ENCODE assay signal across 10 cellular contexts in the genomic region with DNA sequence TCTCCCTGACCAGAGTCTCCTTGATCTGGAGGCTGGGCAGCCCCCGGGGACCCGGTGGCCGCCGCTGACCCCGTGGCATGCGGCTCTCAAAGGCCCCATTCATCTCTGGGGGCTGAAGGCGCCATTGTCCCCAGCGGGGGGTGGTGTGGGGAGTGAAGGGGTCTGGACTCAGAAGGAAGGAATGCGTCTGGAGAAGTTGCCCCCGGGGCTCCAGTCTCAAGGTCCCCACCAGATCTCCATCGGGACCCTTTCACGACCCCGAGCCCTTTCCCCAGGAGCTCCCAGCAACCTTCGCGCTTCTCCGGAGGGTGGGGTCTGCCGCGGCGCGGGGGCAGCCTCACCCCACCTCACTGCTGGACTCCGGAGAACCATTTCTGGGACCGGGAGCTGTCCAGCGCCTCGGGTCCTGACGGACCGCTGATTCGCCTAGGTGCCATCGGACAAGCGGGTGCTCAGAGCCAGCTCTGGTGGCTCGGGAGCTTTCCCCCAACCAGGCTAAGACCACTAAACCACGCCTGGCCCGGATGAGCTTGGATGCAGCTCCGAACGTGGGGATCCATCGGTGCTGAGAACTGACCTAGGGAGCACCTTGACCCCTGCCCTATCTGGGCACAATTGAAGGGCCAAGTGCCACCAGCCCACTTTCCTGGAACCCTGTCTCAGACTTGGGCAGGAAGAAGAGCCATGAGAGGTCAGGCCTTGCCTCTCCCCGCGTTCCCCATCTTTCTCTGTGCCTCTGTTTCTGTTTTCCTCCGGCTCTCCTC. TPM values are rescaled to one million over a fixed set of nuclear protein-coding genes. Genes with fewer than 3 reads are reported as not detected.
A peak's percentile ranks its signal among the peaks of the same experiment; 100 is the strongest.
DNase-seq lines count a peak whose midpoint lies in the region; ATAC-seq, FAIRE-seq and TF ChIP-seq lines count a peak whose summit lies in the region.
"Had no signal": no experiment of that assay in that cellular context is flagged by ENCODE, and none has a peak within 500 bp of the region (broad histone marks: within the 10 kb centered on the region; RNA-seq: fewer than 3 reads in every experiment).

No MANE protein-coding gene starts in this region.

- POLR2A ChIA-PET in endothelial cell of umbilical vein (lab: Charles Lee) = no interaction called here

- H3K4me1 Mint-ChIP-seq in mesothelial cell of epicardium = peaks cover 27% of the 10 kb centered on the region

- H3K4me3 ChIP-seq in endothelial cell of umbilical vein (replicated peaks in 1 of 3; ENCODE audit: insufficient read depth in 1 of 3, low read depth in 1 of 3, low read length in 3 of 3) = no peak overlapping the region
- H3K4me3 ChIP-seq: ascending aorta, tibial artery had no signal

- H3K36me3 ChIP-seq in endothelial cell of umbilical vein (ENCODE audit: control insufficient read depth in 2 of 2, extremely low read depth in 1 of 2, insufficient read depth in 2 of 2, low read length in 2 of 2) = no peaks in the 10 kb centered on the region
- H3K36me3 ChIP-seq: ascending aorta, tibial artery had no signal

- H3K4me2 ChIP-seq in endothelial cell of umbilical vein (ENCODE audit: insufficient read depth, low read length) = no peak overlapping the region

- DNase-seq in Caki2 (ENCODE audit: low read depth) (peak; percentile 28), RPMI7951 (ENCODE audit: low read depth) (peak; percentile 53), endothelial cell of umbilical vein (ENCODE audit: low read depth, low spot score) (peak; percentile 31), mesothelial cell of epicardium (ENCODE audit: low spot score in 2 of 2, unreplicated experiment in 2 of 2) (peak in 1 of 2 experiments; percentile 78), NCI-H446 (lab: John Stamatoyannopoulos, UW) (no peak)

- H3K27me3 ChIP-seq in endothelial cell of umbilical vein (ENCODE audit: control insufficient read depth in 2 of 2, insufficient read depth in 2 of 2, low read length in 2 of 2) = peaks cover 26 to 44% of the 10 kb centered on the region in 2 experiments

- H4K20me1 ChIP-seq in endothelial cell of umbilical vein (replicated peaks; ENCODE audit: control insufficient read depth, extremely low read depth, insufficient read depth, low read length) = no peaks in the 10 kb centered on the region

- no peak for TF ChIP-seq POLR2A in endothelial cell of umbilical vein (IDR thresholded peaks at IDR 0.05; ENCODE audit: low read depth, low read length)

- no TSS peak for BruUV-seq in endothelial cell of umbilical vein (replicated peaks; lab: Mats Ljungman, UMichigan)

- peak; percentile 33 for FAIRE-seq in endothelial cell of umbilical vein (lab: Jason Lieb, UNC)

- peaks cover 70% of the 10 kb centered on the region for H3K27me3 Mint-ChIP-seq in mesothelial cell of epicardium (ENCODE audit: low read depth)

- peak overlapping the region; percentile 20 for H3K4me3 Mint-ChIP-seq in mesothelial cell of epicardium

- no peak for ATAC-seq in HG03457 (IDR thresholded peaks at IDR 0.05; ENCODE audit: unreplicated experiment)
- ATAC-seq in HG02981 (IDR thresholded peaks at IDR 0.05; ENCODE audit: unreplicated experiment) = no peak
- no peak for ATAC-seq in GM21737 (IDR thresholded peaks at IDR 0.05; ENCODE audit: unreplicated experiment)

- CTCF ChIA-PET in endothelial cell of umbilical vein (lab: Charles Lee) = interaction anchor here (0.6 to 7.6 kb wide), 10 partner anchors 14 to 219 kb away, joined by 3 to 233 read pairs (median 5); a partner anchor contains a TSS

- intact Hi-C loops in endothelial cell of umbilical vein (cut with micrococcal nuclease) = no loop called here

- H3K79me2 ChIP-seq in endothelial cell of umbilical vein (ENCODE audit: control insufficient read depth, insufficient read depth, low read length) = no peaks in the 10 kb centered on the region

- no peaks in the 10 kb centered on the region for H3K9me3 Mint-ChIP-seq in mesothelial cell of epicardium

- H3K4me1 ChIP-seq in endothelial cell of umbilical vein (ENCODE audit: control insufficient read depth, extremely low read depth, insufficient read depth, low read length) = peaks cover 5% of the 10 kb centered on the region

- in situ Hi-C loops in Caki2 (cut with HindIII; ENCODE audit: low pct_unique_long_range_greater_than_20kb, low sequenced_read_pairs) = no loop called here

- TF ChIP-seq CTCF in endothelial cell of umbilical vein (IDR thresholded peaks at IDR 0.05; ENCODE audit: extremely low read depth in 1 of 2, insufficient read depth in 1 of 2, low read depth in 1 of 2, low read length in 2 of 2) (no peak), mesothelial cell of epicardium (IDR thresholded peaks at IDR 0.05; ENCODE audit: unreplicated experiment) (no peak)

- no peak overlapping the region for H3K9ac ChIP-seq in endothelial cell of umbilical vein (replicated peaks; ENCODE audit: extremely low read depth, insufficient read depth, low read length)

- H3K27ac Mint-ChIP-seq in mesothelial cell of epicardium = no peak overlapping the region

- dilution Hi-C loops in endothelial cell of umbilical vein (cut with MboI; ENCODE audit: extremely low pct_ligation_motif_present, low sequenced_read_pairs) = loop anchor here (25.0 kb wide), 1 partner anchor 146 kb away; no protein-coding TSS in a partner anchor

- H3K27ac ChIP-seq in endothelial cell of umbilical vein (ENCODE audit: insufficient read depth, low read depth, low read length) = no peak overlapping the region
- H3K27ac ChIP-seq: ascending aorta, tibial artery had no signal

- H3K36me3 Mint-ChIP-seq in mesothelial cell of epicardium = no peaks in the 10 kb centered on the region

- no peaks in the 10 kb centered on the region for H3K9me1 ChIP-seq in endothelial cell of umbilical vein (replicated peaks; ENCODE audit: control insufficient read depth, extremely low read depth, insufficient read depth, low read length)

- no peak overlapping the region for H2AFZ ChIP-seq in endothelial cell of umbilical vein (ENCODE audit: low read depth, low read length)

- no peaks in the 10 kb centered on the region for H3K9me3 ChIP-seq in endothelial cell of umbilical vein (replicated peaks; ENCODE audit: control insufficient read depth, insufficient read depth, low read length)
- H3K9me3 ChIP-seq: ascending aorta, tibial artery had no signal

TF ChIP-seq in endothelial cell of umbilical vein, 7 proteins besides CTCF, POLR2A, EP300 and RAD21:
- TF ChIP-seq EZH2 (IDR thresholded peaks at IDR 0.05; ENCODE audit: borderline replicate concordance, low read depth, low read length, severe bottlenecking) (no peak), POLR2AphosphoS5 (IDR thresholded peaks at IDR 0.05; ENCODE audit: insufficient read depth, low read depth, low read length) (no peak), FOS (IDR thresholded peaks at IDR 0.05; ENCODE audit: borderline replicate concordance, insufficient read depth, low read length) (no peak), JUN (IDR thresholded peaks at IDR 0.05; ENCODE audit: borderline replicate concordance, insufficient read depth, insufficient read length, low read depth) (no peak)
TF ChIP-seq in endothelial cell of umbilical vein: peak in this region for 0.

RNA-seq across cellular contexts. Expression of a gene that starts 5.2 kb away (rescaled TPM):
- total RNA-seq in Caki2 (2014; rRNA removed; shearing (Covaris generic); ENCODE audit: low replicate concordance) = 27.3 and 41.1 TPM in 2 replicates
- total RNA-seq in RPMI7951 (2014; rRNA removed; shearing (Covaris generic)) = 1.6 and 2.2 TPM in 2 replicates
- total RNA-seq in endothelial cell of umbilical vein = 136 and 170 TPM in 2 replicates
- 113 and 124 TPM in 2 replicates for polyA plus RNA-seq in endothelial cell of umbilical vein
- 87.1 and 88.0 TPM in 2 replicates for polyA plus RNA-seq in endothelial cell of umbilical vein (2011; cell fraction: cytosol; rRNA removed)
- 70.9 and 75.9 TPM in 2 replicates for polyA plus RNA-seq in endothelial cell of umbilical vein (2011; cell fraction: nucleus; rRNA removed)
- 80.3 and 97.2 TPM in 2 replicates for polyA plus RNA-seq in endothelial cell of umbilical vein (2012)
- polyA minus RNA-seq in endothelial cell of umbilical vein = 304 and 328 TPM in 2 replicates
- 8.7 TPM for polyA minus RNA-seq in endothelial cell of umbilical vein (2011; cell fraction: cytosol; rRNA and poly(A)+ RNA removed)
- polyA minus RNA-seq in endothelial cell of umbilical vein (2011; cell fraction: nucleus; rRNA and poly(A)+ RNA removed) = 59.9 and 63.2 TPM in 2 replicates
- total RNA-seq in mesothelial cell of epicardium = 5.1 to 6.1 TPM (median 5.4 TPM) in 3 replicates

RNA-seq across cellular contexts. Expression of a gene that starts 40.3 kb away (rescaled TPM):
- 32.0 and 42.4 TPM in 2 replicates for total RNA-seq in Caki2 (2014; rRNA removed; shearing (Covaris generic); ENCODE audit: low replicate concordance)
- total RNA-seq in RPMI7951 (2014; rRNA removed; shearing (Covaris generic)) = 33.9 and 35.8 TPM in 2 replicates
- 67.0 and 105 TPM in 2 replicates for total RNA-seq in endothelial cell of umbilical vein
- polyA plus RNA-seq in endothelial cell of umbilical vein = 121 and 139 TPM in 2 replicates
- polyA plus RNA-seq in endothelial cell of umbilical vein (2011; cell fraction: cytosol; rRNA removed) = 80.8 and 91.2 TPM in 2 replicates
- 291 and 301 TPM in 2 replicates for polyA plus RNA-seq in endothelial cell of umbilical vein (2011; cell fraction: nucleus; rRNA removed)
- 60.1 and 60.8 TPM in 2 replicates for polyA plus RNA-seq in endothelial cell of umbilical vein (2012)
- polyA minus RNA-seq in endothelial cell of umbilical vein = 96.7 and 110 TPM in 2 replicates
- 29.9 TPM for polyA minus RNA-seq in endothelial cell of umbilical vein (2011; cell fraction: cytosol; rRNA and poly(A)+ RNA removed)
- 83.3 and 102 TPM in 2 replicates for polyA minus RNA-seq in endothelial cell of umbilical vein (2011; cell fraction: nucleus; rRNA and poly(A)+ RNA removed)
- 85.4 to 91.5 TPM (median 88.3 TPM) in 3 replicates for total RNA-seq in mesothelial cell of epicardium

Comparison
In these comparisons a context has a peak if more than half of its experiments do, and no peak if none do; other contexts are left out.
1. DNase-seq: peak in Caki2 (single experiment), RPMI7951 (single experiment) and endothelial cell of umbilical vein (single experiment); none in NCI-H446 (0 of 2).